Comparison of ENCODE assay signal across 8 cellular contexts in genomic region chr3:49413338-49413734, GRCh38. TPM values are rescaled to one million over a fixed set of nuclear protein-coding genes. Genes with fewer than 3 reads are reported as not detected.
DNase-seq lines count a peak whose midpoint lies in the region; ATAC-seq and TF ChIP-seq lines count a peak whose summit lies in the region.

No MANE protein-coding gene starts in this region.

- peaks cover 0 to 44% (median 0%) of the 10 kb centered on the region in 5 donors for H3K36me3 Mint-ChIP-seq in naive thymus-derived CD4-positive, alpha-beta T cell

- H3K4me3 ChIP-seq in AG10803 (ENCODE audit: low read length) (peak overlapping the region; percentile 95), LNCaP clone FGC (ENCODE audit: low read depth, low read length) (peak overlapping the region; percentile 94), choroid plexus epithelial cell (ENCODE audit: low read depth, low read length) (peak overlapping the region; percentile 97)
- peak overlapping the region; percentile 86 for H3K4me3 ChIP-seq in naive thymus-derived CD4-positive, alpha-beta T cell (ENCODE audit: low read length)

- H3K4me1 Mint-ChIP-seq in naive thymus-derived CD4-positive, alpha-beta T cell = peaks cover 50 to 81% (median 72%) of the 10 kb centered on the region in 7 donors

- H3K27ac Mint-ChIP-seq in naive thymus-derived CD4-positive, alpha-beta T cell = peak overlapping the region; percentile 12 to 97 (median 94)

- peaks cover 63 to 64% of the 10 kb centered on the region in 2 donors for H3K4me1 ChIP-seq in naive thymus-derived CD4-positive, alpha-beta T cell (ENCODE audit: control insufficient read depth in 2 of 2, insufficient read depth in 2 of 2, low read length in 2 of 2)

- no peaks in the 10 kb centered on the region for H3K9me3 ChIP-seq in naive thymus-derived CD4-positive, alpha-beta T cell (ENCODE audit: control insufficient read depth in 2 of 3, low read length in 3 of 3)

- ATAC-seq in naive thymus-derived CD4-positive, alpha-beta T cell = no peak

- peak overlapping the region; percentile 55 to 97 (median 90) for H3K4me3 Mint-ChIP-seq in naive thymus-derived CD4-positive, alpha-beta T cell

- TF ChIP-seq CTCF in AG10803 (conservative IDR thresholded peaks at IDR 0.05; ENCODE audit: low read length) (no peak), LNCaP clone FGC (IDR thresholded peaks at IDR 0.05; ENCODE audit: control insufficient read depth, extremely low read depth, insufficient read depth) (no peak), choroid plexus epithelial cell (conservative IDR thresholded peaks at IDR 0.05; ENCODE audit: low read depth, low read length) (no peak)

- no peaks in the 10 kb centered on the region for H3K9me3 Mint-ChIP-seq in naive thymus-derived CD4-positive, alpha-beta T cell

- intact Hi-C loops in naive thymus-derived CD4-positive, alpha-beta T cell (cut with micrococcal nuclease) = loop anchor here in 1 of 2 donors (2.0 to 10.0 kb wide), 4 partner anchors 495 to 1631 kb away; partner anchors contain the start of genes ARIH2, PFKFB4, RBM5 and SMARCC1

- CTCF ChIA-PET in naive thymus-derived CD4-positive, alpha-beta T cell (lab: Charles Lee) = interaction anchor here (0.9 to 2.0 kb wide), 2 partner anchors 36 to 73 kb away, joined by 3 to 11 read pairs; partner anchors contain the start of gene USP4

- peaks cover 0 to 2% (median 0%) of the 10 kb centered on the region in 5 donors for H3K27me3 Mint-ChIP-seq in naive thymus-derived CD4-positive, alpha-beta T cell

- peaks cover 0 to 8% (median 0%) of the 10 kb centered on the region in 3 experiments for H3K36me3 ChIP-seq in naive thymus-derived CD4-positive, alpha-beta T cell (ENCODE audit: control insufficient read depth in 2 of 3, insufficient read depth in 3 of 3, low read length in 3 of 3)

- POLR2A ChIA-PET in naive thymus-derived CD4-positive, alpha-beta T cell (lab: Charles Lee) = interaction anchor here (0.9 to 3.9 kb wide), 7 partner anchors 8 to 74 kb away, joined by 5 to 71 read pairs (median 15); partner anchors contain the start of genes AMT, DAG1, NICN1 and USP4

- H3K27ac ChIP-seq in naive thymus-derived CD4-positive, alpha-beta T cell (ENCODE audit: low read depth, low read length) = peak overlapping the region; percentile 96

- no peaks in the 10 kb centered on the region for H3K27me3 ChIP-seq in naive thymus-derived CD4-positive, alpha-beta T cell (ENCODE audit: control insufficient read depth in 2 of 2, insufficient read depth in 2 of 2, low read length in 2 of 2)

- DNase-seq in AG10803 (ENCODE audit: low read depth) (no peak), LNCaP clone FGC (ENCODE audit: low read depth) (no peak), choroid plexus epithelial cell (ENCODE audit: low read depth) (no peak), hypothalamus (lab: John Stamatoyannopoulos, UW) (no peak), foreskin melanocyte (no peak), NCI-H526 treated with DMSO at 0.1 percent for 48 hours (lab: John Stamatoyannopoulos, UW) (no peak)
- DNase-seq in naive thymus-derived CD4-positive, alpha-beta T cell = no peak
- no peak for DNase-seq in activated effector memory CD4-positive, alpha-beta T cell treated with anti-CD3 and anti-CD28 coated beads, Interleukin-2, amount 50 U/mL, for 16 hours

RNA-seq across cellular contexts. Expression of gene TCTA, which starts 1.1 kb away (rescaled TPM):
- 10 to 100 TPM; 24.9 to 34.5 (median 28.5) TPM for total RNA-seq in naive thymus-derived CD4-positive, alpha-beta T cell
- 10 to 100 TPM; 42.2 to 48.3 TPM for polyA plus RNA-seq in naive thymus-derived CD4-positive, alpha-beta T cell

RNA-seq across cellular contexts. Expression of gene RHOA, which starts 1.6 kb away (rescaled TPM):
- total RNA-seq in naive thymus-derived CD4-positive, alpha-beta T cell = 100 to 1,000 TPM; 212 to 411 (median 218) TPM
- polyA plus RNA-seq in naive thymus-derived CD4-positive, alpha-beta T cell = 100 to 1,000 TPM; 439 to 576 TPM

RNA-seq across cellular contexts. Expression of gene AMT, which starts 8.9 kb away (rescaled TPM):
- total RNA-seq in naive thymus-derived CD4-positive, alpha-beta T cell = 10 to 100 TPM in 3 of 5 experiments, 1 to 10 TPM in 2; 7.9 to 13.9 (median 10.7) TPM
- polyA plus RNA-seq in naive thymus-derived CD4-positive, alpha-beta T cell = 1 to 10 TPM; 1.7 to 2.2 TPM

RNA-seq across cellular contexts. Expression of gene NICN1, which starts 15.8 kb away (rescaled TPM):
- total RNA-seq in naive thymus-derived CD4-positive, alpha-beta T cell = 10 to 100 TPM; 21.6 to 23.9 (median 22.5) TPM
- polyA plus RNA-seq in naive thymus-derived CD4-positive, alpha-beta T cell = 1 to 10 TPM; 7.9 to 8.3 TPM

RNA-seq across cellular contexts. Expression of gene GPX1, which starts 55.2 kb away (rescaled TPM):
- 100 to 1,000 TPM in 2 of 5 experiments, 10 to 100 TPM in 3; 56.9 to 201 (median 86.9) TPM for total RNA-seq in naive thymus-derived CD4-positive, alpha-beta T cell
- polyA plus RNA-seq in naive thymus-derived CD4-positive, alpha-beta T cell = 100 to 1,000 TPM; 154 to 157 TPM
